In the genomic region with DNA sequence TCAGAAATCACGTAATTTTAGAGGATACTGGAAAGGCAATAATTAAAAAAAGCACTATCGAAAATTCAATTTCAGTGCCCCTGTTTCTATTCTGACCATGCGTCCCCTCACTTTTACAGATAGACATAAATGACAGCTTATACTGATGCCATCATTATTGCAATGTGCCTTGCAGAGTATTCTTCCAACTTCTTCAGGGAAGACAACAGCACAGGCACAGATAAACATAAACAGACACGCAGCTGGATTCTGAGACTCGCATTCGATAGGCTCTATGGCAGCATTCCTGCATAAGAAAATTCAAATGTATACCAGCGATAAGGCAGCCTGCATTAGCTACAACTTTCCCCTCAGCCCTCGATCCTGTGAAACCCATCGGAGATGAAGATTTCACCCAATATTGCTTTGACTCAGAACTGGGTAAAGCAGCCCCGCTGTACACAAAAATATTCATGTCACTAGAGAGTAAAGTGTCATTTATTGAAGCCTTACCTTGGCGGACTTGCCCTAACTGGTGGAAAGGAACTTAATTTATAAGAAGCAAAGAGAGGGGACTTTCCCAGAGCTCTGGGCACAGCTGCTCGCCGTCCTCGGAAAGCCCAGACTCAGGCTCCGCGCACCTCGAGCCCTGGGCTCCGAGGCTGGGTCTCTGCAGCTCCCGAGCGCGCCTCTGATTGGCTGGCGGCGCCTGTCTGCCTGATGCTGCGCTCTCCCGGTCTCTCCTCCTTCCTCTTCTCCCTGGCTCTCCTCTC, we compare ENCODE assay signal across 9 cellular contexts. TPM values are rescaled to one million over a fixed set of nuclear protein-coding genes. Genes with fewer than 3 reads are reported as not detected.
DNase-seq lines count a peak whose midpoint lies in the region; ATAC-seq and TF ChIP-seq lines count a peak whose summit lies in the region.
"Had no signal": no experiment of that assay in that cellular context is flagged by ENCODE, and none has a peak within 500 bp of the region (broad histone marks: within the 10 kb centered on the region; RNA-seq: fewer than 3 reads in every experiment).

A gene with protein sequence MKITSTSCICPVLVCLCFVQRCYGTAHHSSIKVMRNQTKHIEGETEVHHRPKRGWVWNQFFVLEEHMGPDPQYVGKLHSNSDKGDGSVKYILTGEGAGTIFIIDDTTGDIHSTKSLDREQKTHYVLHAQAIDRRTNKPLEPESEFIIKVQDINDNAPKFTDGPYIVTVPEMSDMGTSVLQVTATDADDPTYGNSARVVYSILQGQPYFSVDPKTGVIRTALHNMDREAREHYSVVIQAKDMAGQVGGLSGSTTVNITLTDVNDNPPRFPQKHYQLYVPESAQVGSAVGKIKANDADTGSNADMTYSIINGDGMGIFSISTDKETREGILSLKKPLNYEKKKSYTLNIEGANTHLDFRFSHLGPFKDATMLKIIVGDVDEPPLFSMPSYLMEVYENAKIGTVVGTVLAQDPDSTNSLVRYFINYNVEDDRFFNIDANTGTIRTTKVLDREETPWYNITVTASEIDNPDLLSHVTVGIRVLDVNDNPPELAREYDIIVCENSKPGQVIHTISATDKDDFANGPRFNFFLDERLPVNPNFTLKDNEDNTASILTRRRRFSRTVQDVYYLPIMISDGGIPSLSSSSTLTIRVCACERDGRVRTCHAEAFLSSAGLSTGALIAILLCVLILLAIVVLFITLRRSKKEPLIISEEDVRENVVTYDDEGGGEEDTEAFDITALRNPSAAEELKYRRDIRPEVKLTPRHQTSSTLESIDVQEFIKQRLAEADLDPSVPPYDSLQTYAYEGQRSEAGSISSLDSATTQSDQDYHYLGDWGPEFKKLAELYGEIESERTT (minus strand): TSS at position 607 of the 752 bp plus-strand sequence. CDS start 149,214 bp downstream, outside the sequence.

- H3K36me3 ChIP-seq in right atrium auricular region = no peaks in the 10 kb centered on the region
- no peaks in the 10 kb centered on the region for H3K36me3 ChIP-seq in parathyroid adenoma (ENCODE audit: control insufficient read depth, insufficient read depth, low read length)

- H2AFZ ChIP-seq in parathyroid adenoma = peak within 1 kb of the TSS; percentile 35

- peak within 1 kb of the TSS; percentile 62 for H3K4me2 ChIP-seq in parathyroid adenoma (ENCODE audit: low read length)

- no peak within 1 kb of the TSS for H3K9ac ChIP-seq in parathyroid adenoma

- H3K9me3 ChIP-seq in right atrium auricular region (no peaks in the 10 kb centered on the region), parathyroid adenoma (ENCODE audit: control insufficient read depth, low read length) (no peaks in the 10 kb centered on the region)

- intact Hi-C loops in Right ventricle myocardium inferior (cut with DNase I) = no loop called here

- H3K4me3 ChIP-seq in right atrium auricular region (no peak within 1 kb of the TSS), parathyroid adenoma (ENCODE audit: low read depth, low read length) (peak within 1 kb of the TSS; percentile 35)

- in situ Hi-C loops in SK-MEL-5 (cut with HindIII; ENCODE audit: low pct_unique_long_range_greater_than_20kb, low sequenced_read_pairs) = no loop called here

- no peaks in the 10 kb centered on the region for H3K4me1 ChIP-seq in right atrium auricular region
- H3K4me1 ChIP-seq in foreskin keratinocyte = no peaks in the 10 kb centered on the region
- no peaks in the 10 kb centered on the region for H3K4me1 ChIP-seq in parathyroid adenoma

- H3K27me3 ChIP-seq in right atrium auricular region (no peaks in the 10 kb centered on the region), foreskin keratinocyte (peaks cover 4% of the 10 kb centered on the region), parathyroid adenoma (ENCODE audit: control insufficient read depth, insufficient read depth, low read length) (no peaks in the 10 kb centered on the region)

- DNase-seq in Right ventricle myocardium inferior (ENCODE audit: missing footprints) = peak; percentile 47
- no peak for DNase-seq in right atrium auricular region (ENCODE audit: low spot score)
- peak; percentile 50 for DNase-seq in SK-MEL-5 (ENCODE audit: low read depth, low spot score)
- peak; percentile 28 to 40 for DNase-seq in foreskin keratinocyte
- DNase-seq in DMS79 (lab: John Stamatoyannopoulos, UW) = no peak
- DNase-seq in UCSD-AML1 (lab: John Stamatoyannopoulos, UW; ENCODE audit: unreplicated experiment) = no peak
- DNase-seq in NCI-H2107 (lab: John Stamatoyannopoulos, UW) = no peak

- H3K79me2 ChIP-seq in parathyroid adenoma = no peaks in the 10 kb centered on the region

- ATAC-seq in Right ventricle myocardium inferior (peak; percentile 79), foreskin keratinocyte (peak; percentile 99)

- no peak for TF ChIP-seq CTCF in right atrium auricular region (IDR thresholded peaks at IDR 0.05)
- no peak for TF ChIP-seq CTCF in foreskin keratinocyte (conservative IDR thresholded peaks at IDR 0.05)
- TF ChIP-seq CTCF in parathyroid adenoma (IDR thresholded peaks at IDR 0.05) = no peak

- no peak within 1 kb of the TSS for H3K27ac ChIP-seq in right atrium auricular region
- H3K27ac ChIP-seq in foreskin keratinocyte = no peak within 1 kb of the TSS
- H3K27ac ChIP-seq in parathyroid adenoma = no peak within 1 kb of the TSS

RNA-seq across cellular contexts. Expression of the gene that starts here (rescaled TPM):
- total RNA-seq in Right ventricle myocardium inferior (not detected), right atrium auricular region (not detected), foreskin keratinocyte (0.10 and 0.11 TPM in 2 replicates)
- total RNA-seq in SK-MEL-5 (2014; rRNA removed; shearing (Covaris generic)) = 0.19 and 1.1 TPM in 2 replicates
- 0.19 and 0.22 TPM in 2 replicates for polyA plus RNA-seq in SK-MEL-5 (2015; cell fraction: cytosol; rRNA removed)
- polyA plus RNA-seq in SK-MEL-5 (2015; cell fraction: nucleus; rRNA removed) = 0.61 TPM in 1 of 2 replicates, not detected in the other
- polyA plus RNA-seq in foreskin keratinocyte = 0.02 TPM in 1 of 2 replicates, not detected in the other
- total RNA-seq: T-helper 1 cell treated with Interleukin-12 subunit alpha and Interleukin-12 subunit beta and Interleukin-4 antibody, amounts not matched to agents 30 ng/mL and 1 ng/mL, for 36 hours had no signal

Comparison
In these comparisons a context has a peak if more than half of its experiments do, and no peak if none do; other contexts are left out.
1. Peak in DNase-seq and ATAC-seq in Right ventricle myocardium inferior; RNA of the gene not detected or under 1 TPM.
2. Peak in DNase-seq and ATAC-seq in foreskin keratinocyte; RNA of the gene not detected or under 1 TPM.